Comparison of ENCODE assay signal across 15 cellular contexts in genomic region chr2:67008114-67008513, GRCh38.
DNase-seq lines count a peak whose midpoint lies in the region; ATAC-seq, FAIRE-seq and TF ChIP-seq lines count a peak whose summit lies in the region.
"Had no signal": no experiment of that assay in that cellular context is flagged by ENCODE, and none has a peak within 500 bp of the region (broad histone marks: within the 10 kb centered on the region; RNA-seq: fewer than 3 reads in every experiment).

No MANE protein-coding gene starts in this region.

- CTCF ChIA-PET in AG04450 (lab: Charles Lee): no interaction called here
- CTCF ChIA-PET in HEK293T (lab: Yijun Ruan, JAX): no interaction called here

- H3K4me1 Mint-ChIP-seq in astrocyte (ENCODE audit: low read depth, unreplicated experiment) (peaks cover 3% of the 10 kb centered on the region), mesothelial cell of epicardium (peaks cover 19% of the 10 kb centered on the region)
- H3K4me1 Mint-ChIP-seq: CD4-positive, CD25-positive, alpha-beta regulatory T cell had no signal

- no peaks in the 10 kb centered on the region for H3K36me3 Mint-ChIP-seq in astrocyte (ENCODE audit: low read depth, unreplicated experiment)
- H3K36me3 Mint-ChIP-seq in mesothelial cell of epicardium: no peaks in the 10 kb centered on the region
- H3K36me3 Mint-ChIP-seq: CD4-positive, CD25-positive, alpha-beta regulatory T cell had no signal

- H3K27ac Mint-ChIP-seq in astrocyte (ENCODE audit: unreplicated experiment): no peak overlapping the region
- peak overlapping the region; percentile 80 for H3K27ac Mint-ChIP-seq in mesothelial cell of epicardium
- H3K27ac Mint-ChIP-seq: CD4-positive, CD25-positive, alpha-beta regulatory T cell had no signal

- TF ChIP-seq CTCF in AG04450 (IDR thresholded peaks at IDR 0.05; ENCODE audit: low read depth, low read length) (no peak), astrocyte (IDR thresholded peaks at IDR 0.05; ENCODE audit: insufficient read depth, low read depth, low read length) (no peak), mesothelial cell of epicardium (IDR thresholded peaks at IDR 0.05; ENCODE audit: unreplicated experiment) (no peak)

- H3K27me3 ChIP-seq in AG04450 (ENCODE audit: control insufficient read depth, insufficient read depth, low read length): no peaks in the 10 kb centered on the region
- peaks cover 3% of the 10 kb centered on the region for H3K27me3 ChIP-seq in astrocyte (ENCODE audit: insufficient read depth, low read length)
- H3K27me3 ChIP-seq: BLaER1 treated with 17β-estradiol and CSF1 and Interleukin-3, amounts not matched to agents 10 nM and 100 nM had no signal

- H3K9ac ChIP-seq in astrocyte (ENCODE audit: low read length): no peak overlapping the region
- H3K9ac ChIP-seq: BLaER1 treated with 17β-estradiol and CSF1 and Interleukin-3, amounts not matched to agents 10 nM and 100 nM had no signal

- no peak for ATAC-seq in GM21825 (IDR thresholded peaks at IDR 0.05; ENCODE audit: unreplicated experiment)
- ATAC-seq in GM18519 (IDR thresholded peaks at IDR 0.05; ENCODE audit: low FRiP score, unreplicated experiment): no peak
- no peak for ATAC-seq in HG03354 (IDR thresholded peaks at IDR 0.05; ENCODE audit: poor library complexity, severe bottlenecking, unreplicated experiment)
- ATAC-seq: K562 had no signal

- peak overlapping the region; percentile 33 for H3K27ac ChIP-seq in AG04450 (ENCODE audit: low read depth, low read length)
- H3K27ac ChIP-seq in astrocyte (ENCODE audit: low read depth, low read length): no peak overlapping the region
- H3K27ac ChIP-seq: BLaER1 treated with 17β-estradiol and CSF1 and Interleukin-3, amounts not matched to agents 10 nM and 100 nM had no signal

- no peak for DNase-seq in AG04450 (ENCODE audit: low read depth, low spot score)
- no peak for DNase-seq in HEK293T (ENCODE audit: extremely low spot score)
- DNase-seq in astrocyte (ENCODE audit: low read depth): peak; percentile 17
- no peak for DNase-seq in mesothelial cell of epicardium (ENCODE audit: low spot score in 2 of 2, unreplicated experiment in 2 of 2)
- no peak for DNase-seq in HTR-8/SVneo (ENCODE audit: insufficient read length, low spot score)
- DNase-seq: 8988T; CD4-positive, CD25-positive, alpha-beta regulatory T cell; DMS79 had no signal

- H3K36me3 ChIP-seq in astrocyte (ENCODE audit: insufficient read depth, low read length): no peaks in the 10 kb centered on the region
- H3K36me3 ChIP-seq: BLaER1 treated with 17β-estradiol and CSF1 and Interleukin-3, amounts not matched to agents 10 nM and 100 nM had no signal

- no peaks in the 10 kb centered on the region for H3K79me2 ChIP-seq in astrocyte (ENCODE audit: insufficient read depth, low read length)

- H3K9me3 Mint-ChIP-seq in astrocyte (ENCODE audit: unreplicated experiment) (no peaks in the 10 kb centered on the region), mesothelial cell of epicardium (peaks cover 8% of the 10 kb centered on the region)

- H3K27me3 Mint-ChIP-seq in astrocyte (ENCODE audit: low read depth, unreplicated experiment): no peaks in the 10 kb centered on the region
- H3K27me3 Mint-ChIP-seq in mesothelial cell of epicardium (ENCODE audit: low read depth): no peaks in the 10 kb centered on the region
- H3K27me3 Mint-ChIP-seq: CD4-positive, CD25-positive, alpha-beta regulatory T cell had no signal

- no peaks in the 10 kb centered on the region for H4K20me1 ChIP-seq in astrocyte (ENCODE audit: insufficient read depth, low read length)
- H4K20me1 ChIP-seq: BLaER1 treated with 17β-estradiol and CSF1 and Interleukin-3, amounts not matched to agents 10 nM and 100 nM had no signal

- FAIRE-seq in astrocyte (lab: Jason Lieb, UNC) (no peak), HTR-8/SVneo (lab: Jason Lieb, UNC) (no peak)
- FAIRE-seq: G401.6, GM12891, K562 had no signal

- no peaks in the 10 kb centered on the region for H3K4me1 ChIP-seq in astrocyte (ENCODE audit: insufficient read depth, low read length)
- H3K4me1 ChIP-seq: BLaER1 treated with 17β-estradiol and CSF1 and Interleukin-3, amounts not matched to agents 10 nM and 100 nM had no signal

- no peak overlapping the region for H3K4me2 ChIP-seq in astrocyte (ENCODE audit: low read length)
- H3K4me2 ChIP-seq: BLaER1 treated with 17β-estradiol and CSF1 and Interleukin-3, amounts not matched to agents 10 nM and 100 nM had no signal

- H3K4me3 Mint-ChIP-seq in astrocyte (ENCODE audit: unreplicated experiment) (no peak overlapping the region), mesothelial cell of epicardium (no peak overlapping the region)
- H3K4me3 Mint-ChIP-seq: CD4-positive, CD25-positive, alpha-beta regulatory T cell had no signal

- no peak overlapping the region for H2AFZ ChIP-seq in astrocyte (ENCODE audit: low read depth, low read length)

- H3K4me3 ChIP-seq in AG04450 (ENCODE audit: low read depth, low read length): no peak overlapping the region
- no peak overlapping the region for H3K4me3 ChIP-seq in astrocyte (ENCODE audit: insufficient read depth, low read depth, low read length)
- H3K4me3 ChIP-seq: BLaER1 treated with 17β-estradiol and CSF1 and Interleukin-3, amounts not matched to agents 10 nM and 100 nM; K562 had no signal

- POLR2A ChIA-PET in AG04450 (lab: Yijun Ruan, JAX) (interaction anchor here (0.9 to 1.4 kb wide), 3 partner anchors 119 to 571 kb away, joined by 3 to 5 read pairs (median 3); no protein-coding TSS in a partner anchor), HEK293T (lab: Yijun Ruan, JAX) (interaction anchor here (0.6 kb wide), 1 partner anchor 48 kb away, joined by 3 read pairs; no protein-coding TSS in a partner anchor)

- H3K9me3 ChIP-seq in AG04450 (ENCODE audit: control insufficient read depth, insufficient read depth, low read length) (no peaks in the 10 kb centered on the region), astrocyte (ENCODE audit: insufficient read depth, low read depth, low read length) (no peaks in the 10 kb centered on the region)
- H3K9me3 ChIP-seq: BLaER1 treated with 17β-estradiol and CSF1 and Interleukin-3, amounts not matched to agents 10 nM and 100 nM had no signal

TF ChIP-seq in HEK293T, 16 proteins besides CTCF, POLR2A, EP300 and RAD21:
- peak; percentile 58 for TF ChIP-seq PKNOX1 (IDR thresholded peaks at IDR 0.05)
- TF ChIP-seq SP1 (IDR thresholded peaks at IDR 0.05): no peak
- no peak for TF ChIP-seq BHLHE40 (IDR thresholded peaks at IDR 0.05; ENCODE audit: borderline replicate concordance)
- no peak for TF ChIP-seq FOXA1 (IDR thresholded peaks at IDR 0.05)
